ENCODE assay signal across 8 cellular contexts in the genomic region with DNA sequence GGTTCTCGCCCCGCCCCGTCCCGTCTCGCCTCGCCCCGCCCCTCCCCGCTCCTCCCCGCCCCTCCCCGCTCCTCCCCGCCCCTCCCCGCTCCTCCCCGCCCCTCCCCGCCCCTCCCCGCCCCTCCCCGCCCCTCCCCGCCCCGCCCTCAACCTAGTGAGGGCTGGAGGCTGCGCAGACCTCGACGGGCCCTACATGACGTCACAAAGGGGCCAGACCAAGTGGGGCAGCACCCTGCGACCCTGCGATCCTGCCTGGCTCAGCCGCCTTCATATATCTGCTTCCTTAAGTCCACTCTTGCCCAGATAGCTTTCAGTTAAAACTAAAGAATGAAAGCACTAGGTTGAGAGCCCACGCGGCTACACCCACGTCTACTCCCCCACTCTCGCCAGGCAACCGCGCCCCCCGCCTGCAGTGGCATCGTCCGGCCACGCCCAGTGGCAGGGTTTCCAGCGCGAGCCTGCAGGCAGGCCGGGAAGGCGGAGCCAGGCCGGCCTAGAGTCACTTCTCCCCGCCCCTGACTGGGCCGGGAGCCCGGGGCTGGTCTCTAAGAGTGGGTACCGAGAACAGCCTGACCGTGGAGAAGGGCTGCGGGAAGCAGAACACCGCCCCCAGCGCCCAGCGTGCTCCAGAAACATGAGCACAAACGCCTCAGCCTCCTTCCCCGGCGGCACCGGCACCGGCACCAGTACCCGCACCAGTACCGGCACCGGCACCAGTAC. TPM values are rescaled to one million over a fixed set of nuclear protein-coding genes. Genes with fewer than 3 reads are reported as not detected.
A peak's percentile ranks its signal among the peaks of the same experiment; 100 is the strongest.
DNase-seq lines count a peak whose midpoint lies in the region; ATAC-seq and TF ChIP-seq lines count a peak whose summit lies in the region.

No MANE protein-coding gene starts in this region.

- H3K4me1 ChIP-seq in CD8-positive, alpha-beta memory T cell (ENCODE audit: insufficient read depth, low read length), result no peaks in the 10 kb centered on the region
- no peaks in the 10 kb centered on the region for H3K4me1 ChIP-seq in mesodermal cell (ENCODE audit: control insufficient read depth, insufficient read depth, low read length, poor library complexity, severe bottlenecking)

- 0 to 2% methylated on average over 5 to 7 of the region's 57 CpGs for WGBS in mesodermal cell (ENCODE audit: insufficient coverage in 2 of 2), 2 experiments

- CTCF ChIA-PET in CD8-positive, alpha-beta memory T cell (lab: Charles Lee), result no interaction called here

- no peaks in the 10 kb centered on the region for H3K9me3 ChIP-seq in CD8-positive, alpha-beta memory T cell (ENCODE audit: low read length)
- no peaks in the 10 kb centered on the region for H3K9me3 ChIP-seq in mesodermal cell (ENCODE audit: control insufficient read depth, low read length)

- H3K27me3 Mint-ChIP-seq in CD8-positive, alpha-beta memory T cell, result peaks cover 0 to 8% of the 10 kb centered on the region in 2 donors
- H3K27me3 Mint-ChIP-seq in endothelial cell (ENCODE audit: unreplicated experiment), result peaks cover 2% of the 10 kb centered on the region

- H3K4me1 Mint-ChIP-seq in CD8-positive, alpha-beta memory T cell, result peaks cover 6 to 18% (median 7%) of the 10 kb centered on the region in 3 donors
- no peaks in the 10 kb centered on the region for H3K4me1 Mint-ChIP-seq in endothelial cell (ENCODE audit: unreplicated experiment)

- peak; percentile 72 to 91 (median 88) for DNase-seq in CD8-positive, alpha-beta memory T cell
- peak; percentile 94 for DNase-seq in HT-29 (ENCODE audit: low spot score)
- peak; percentile 76 for DNase-seq in NOMO-1 treated with dmso at 0.1 percent for 144 hours (lab: John Stamatoyannopoulos, UW; ENCODE audit: unreplicated experiment)
- DNase-seq in activated T-cell treated with anti-CD3 and anti-CD28 coated beads for 1 hour (ENCODE audit: low read depth), result peak; percentile 74
- peak; percentile 80 for DNase-seq in endothelial cell (ENCODE audit: low spot score)
- DNase-seq in stimulated activated CD8-positive, alpha-beta memory T cell treated with anti-CD3 and anti-CD28 coated beads, Interleukin-15, amount 100 ng/mL, for 24 hours (ENCODE audit: low read depth), result peak; percentile 56

- H3K4me3 ChIP-seq in CD8-positive, alpha-beta memory T cell (ENCODE audit: low read length), result peak overlapping the region; percentile 62
- peak overlapping the region; percentile 53 for H3K4me3 ChIP-seq in mesodermal cell (ENCODE audit: extremely low read depth, insufficient read depth, low read length, poor library complexity, severe bottlenecking)

- TF ChIP-seq CTCF in endothelial cell (IDR thresholded peaks at IDR 0.05; ENCODE audit: unreplicated experiment), result no peak

- peak; percentile 99 for ATAC-seq in GM21367 (IDR thresholded peaks at IDR 0.05; ENCODE audit: unreplicated experiment)

- POLR2A ChIA-PET in CD8-positive, alpha-beta memory T cell (lab: Charles Lee), result no interaction called here

- H3K27ac ChIP-seq in CD8-positive, alpha-beta memory T cell (ENCODE audit: low read depth, low read length), result peak overlapping the region; percentile 73
- H3K27ac ChIP-seq in mesodermal cell (ENCODE audit: low read depth, low read length, severe bottlenecking), result peak overlapping the region; percentile 99

- no peaks in the 10 kb centered on the region for H3K9me3 Mint-ChIP-seq in CD8-positive, alpha-beta memory T cell
- no peaks in the 10 kb centered on the region for H3K9me3 Mint-ChIP-seq in endothelial cell (ENCODE audit: unreplicated experiment)

- no peaks in the 10 kb centered on the region for H3K36me3 ChIP-seq in CD8-positive, alpha-beta memory T cell (ENCODE audit: insufficient read depth, low read length)
- no peaks in the 10 kb centered on the region for H3K36me3 ChIP-seq in mesodermal cell (ENCODE audit: control insufficient read depth, insufficient read depth, low read length)

- peaks cover 0 to 3% (median 0%) of the 10 kb centered on the region in 3 donors for H3K36me3 Mint-ChIP-seq in CD8-positive, alpha-beta memory T cell
- H3K36me3 Mint-ChIP-seq in endothelial cell (ENCODE audit: low read depth, unreplicated experiment), result no peaks in the 10 kb centered on the region

- H3K27me3 ChIP-seq in CD8-positive, alpha-beta memory T cell (ENCODE audit: insufficient read depth, low read length, poor library complexity, severe bottlenecking), result no peaks in the 10 kb centered on the region

- H3K4me3 Mint-ChIP-seq in CD8-positive, alpha-beta memory T cell, result peak overlapping the region; percentile 86 to 95 (median 90)
- H3K4me3 Mint-ChIP-seq in endothelial cell (ENCODE audit: unreplicated experiment), result peak overlapping the region; percentile 86

- peak overlapping the region; percentile 86 to 98 (median 97) for H3K27ac Mint-ChIP-seq in CD8-positive, alpha-beta memory T cell
- peak overlapping the region; percentile 96 for H3K27ac Mint-ChIP-seq in endothelial cell (ENCODE audit: unreplicated experiment)

RNA-seq across cellular contexts. Expression of a gene that starts 1.5 kb away (rescaled TPM):
- total RNA-seq in CD8-positive, alpha-beta memory T cell, result 10 to 100 TPM; 19.1 to 22.5 TPM
- polyA plus RNA-seq in CD8-positive, alpha-beta memory T cell, result 4.4 TPM
- 10.9 and 11.8 TPM in 2 replicates for total RNA-seq in HT-29 (2014; rRNA removed; shearing (Covaris generic))
- 1.6 TPM for total RNA-seq in endothelial cell (ENCODE audit: unreplicated experiment)
- 5.6 TPM for polyA plus RNA-seq in mesodermal cell (2013, experiment 1 of 2)
- 8.7 TPM for polyA plus RNA-seq in mesodermal cell (2013, experiment 2 of 2)

Comparison
In these comparisons a context has a peak if more than half of its experiments do, and no peak if none do; other contexts are left out.
1. Peak in every context shown above with its lines: DNase-seq, ATAC-seq, H3K4me3 ChIP-seq and H3K27ac ChIP-seq.